2 cellular contexts compared by ENCODE assay signal in the genomic region with DNA sequence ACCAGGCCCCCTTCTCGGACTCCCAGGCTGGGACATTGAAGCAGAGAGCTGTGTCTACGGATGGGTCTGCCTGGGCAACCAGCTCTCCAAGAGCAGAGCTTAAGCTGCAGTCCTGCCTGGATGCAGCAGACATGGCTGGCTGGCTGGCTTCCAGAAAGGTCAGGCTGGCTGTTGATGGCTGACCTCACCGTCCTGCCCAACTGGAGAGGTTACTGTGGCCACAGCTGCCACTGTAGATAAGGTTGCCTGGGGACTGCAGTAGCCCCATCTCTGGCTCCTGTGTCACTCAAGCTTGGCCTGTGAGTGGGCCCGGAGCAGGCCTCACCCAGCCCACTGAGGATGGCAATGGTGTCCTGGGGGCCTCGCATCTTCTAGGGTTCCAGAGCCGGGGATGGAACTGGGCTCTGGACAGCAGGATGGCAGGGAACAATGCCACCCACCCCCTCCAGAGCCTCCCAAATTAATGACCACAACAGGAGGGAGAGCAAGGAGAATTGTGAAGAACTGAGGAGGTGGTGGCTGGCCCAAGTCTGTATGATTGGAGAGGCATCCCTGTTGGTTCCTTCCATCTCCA.
TF ChIP-seq lines count a peak whose summit lies in the region.

No MANE protein-coding gene starts in this region.

TF ChIP-seq in Ishikawa, 13 proteins besides CTCF, POLR2A, EP300 and RAD21 (continued from another document):
- TF ChIP-seq, protein P1, sequence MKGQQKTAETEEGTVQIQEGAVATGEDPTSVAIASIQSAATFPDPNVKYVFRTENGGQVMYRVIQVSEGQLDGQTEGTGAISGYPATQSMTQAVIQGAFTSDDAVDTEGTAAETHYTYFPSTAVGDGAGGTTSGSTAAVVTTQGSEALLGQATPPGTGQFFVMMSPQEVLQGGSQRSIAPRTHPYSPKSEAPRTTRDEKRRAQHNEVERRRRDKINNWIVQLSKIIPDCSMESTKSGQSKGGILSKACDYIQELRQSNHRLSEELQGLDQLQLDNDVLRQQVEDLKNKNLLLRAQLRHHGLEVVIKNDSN (IDR thresholded peaks at IDR 0.05): no peak
- TF ChIP-seq TCF12 (IDR thresholded peaks at IDR 0.05; ENCODE audit: low read depth): no peak
- TF ChIP-seq TAF1 (IDR thresholded peaks at IDR 0.05; ENCODE audit: low read depth): no peak

TF ChIP-seq in K562, 482 proteins besides CTCF, POLR2A, EP300 and RAD21 (continues in another document):
- TF ChIP-seq, protein P2, sequence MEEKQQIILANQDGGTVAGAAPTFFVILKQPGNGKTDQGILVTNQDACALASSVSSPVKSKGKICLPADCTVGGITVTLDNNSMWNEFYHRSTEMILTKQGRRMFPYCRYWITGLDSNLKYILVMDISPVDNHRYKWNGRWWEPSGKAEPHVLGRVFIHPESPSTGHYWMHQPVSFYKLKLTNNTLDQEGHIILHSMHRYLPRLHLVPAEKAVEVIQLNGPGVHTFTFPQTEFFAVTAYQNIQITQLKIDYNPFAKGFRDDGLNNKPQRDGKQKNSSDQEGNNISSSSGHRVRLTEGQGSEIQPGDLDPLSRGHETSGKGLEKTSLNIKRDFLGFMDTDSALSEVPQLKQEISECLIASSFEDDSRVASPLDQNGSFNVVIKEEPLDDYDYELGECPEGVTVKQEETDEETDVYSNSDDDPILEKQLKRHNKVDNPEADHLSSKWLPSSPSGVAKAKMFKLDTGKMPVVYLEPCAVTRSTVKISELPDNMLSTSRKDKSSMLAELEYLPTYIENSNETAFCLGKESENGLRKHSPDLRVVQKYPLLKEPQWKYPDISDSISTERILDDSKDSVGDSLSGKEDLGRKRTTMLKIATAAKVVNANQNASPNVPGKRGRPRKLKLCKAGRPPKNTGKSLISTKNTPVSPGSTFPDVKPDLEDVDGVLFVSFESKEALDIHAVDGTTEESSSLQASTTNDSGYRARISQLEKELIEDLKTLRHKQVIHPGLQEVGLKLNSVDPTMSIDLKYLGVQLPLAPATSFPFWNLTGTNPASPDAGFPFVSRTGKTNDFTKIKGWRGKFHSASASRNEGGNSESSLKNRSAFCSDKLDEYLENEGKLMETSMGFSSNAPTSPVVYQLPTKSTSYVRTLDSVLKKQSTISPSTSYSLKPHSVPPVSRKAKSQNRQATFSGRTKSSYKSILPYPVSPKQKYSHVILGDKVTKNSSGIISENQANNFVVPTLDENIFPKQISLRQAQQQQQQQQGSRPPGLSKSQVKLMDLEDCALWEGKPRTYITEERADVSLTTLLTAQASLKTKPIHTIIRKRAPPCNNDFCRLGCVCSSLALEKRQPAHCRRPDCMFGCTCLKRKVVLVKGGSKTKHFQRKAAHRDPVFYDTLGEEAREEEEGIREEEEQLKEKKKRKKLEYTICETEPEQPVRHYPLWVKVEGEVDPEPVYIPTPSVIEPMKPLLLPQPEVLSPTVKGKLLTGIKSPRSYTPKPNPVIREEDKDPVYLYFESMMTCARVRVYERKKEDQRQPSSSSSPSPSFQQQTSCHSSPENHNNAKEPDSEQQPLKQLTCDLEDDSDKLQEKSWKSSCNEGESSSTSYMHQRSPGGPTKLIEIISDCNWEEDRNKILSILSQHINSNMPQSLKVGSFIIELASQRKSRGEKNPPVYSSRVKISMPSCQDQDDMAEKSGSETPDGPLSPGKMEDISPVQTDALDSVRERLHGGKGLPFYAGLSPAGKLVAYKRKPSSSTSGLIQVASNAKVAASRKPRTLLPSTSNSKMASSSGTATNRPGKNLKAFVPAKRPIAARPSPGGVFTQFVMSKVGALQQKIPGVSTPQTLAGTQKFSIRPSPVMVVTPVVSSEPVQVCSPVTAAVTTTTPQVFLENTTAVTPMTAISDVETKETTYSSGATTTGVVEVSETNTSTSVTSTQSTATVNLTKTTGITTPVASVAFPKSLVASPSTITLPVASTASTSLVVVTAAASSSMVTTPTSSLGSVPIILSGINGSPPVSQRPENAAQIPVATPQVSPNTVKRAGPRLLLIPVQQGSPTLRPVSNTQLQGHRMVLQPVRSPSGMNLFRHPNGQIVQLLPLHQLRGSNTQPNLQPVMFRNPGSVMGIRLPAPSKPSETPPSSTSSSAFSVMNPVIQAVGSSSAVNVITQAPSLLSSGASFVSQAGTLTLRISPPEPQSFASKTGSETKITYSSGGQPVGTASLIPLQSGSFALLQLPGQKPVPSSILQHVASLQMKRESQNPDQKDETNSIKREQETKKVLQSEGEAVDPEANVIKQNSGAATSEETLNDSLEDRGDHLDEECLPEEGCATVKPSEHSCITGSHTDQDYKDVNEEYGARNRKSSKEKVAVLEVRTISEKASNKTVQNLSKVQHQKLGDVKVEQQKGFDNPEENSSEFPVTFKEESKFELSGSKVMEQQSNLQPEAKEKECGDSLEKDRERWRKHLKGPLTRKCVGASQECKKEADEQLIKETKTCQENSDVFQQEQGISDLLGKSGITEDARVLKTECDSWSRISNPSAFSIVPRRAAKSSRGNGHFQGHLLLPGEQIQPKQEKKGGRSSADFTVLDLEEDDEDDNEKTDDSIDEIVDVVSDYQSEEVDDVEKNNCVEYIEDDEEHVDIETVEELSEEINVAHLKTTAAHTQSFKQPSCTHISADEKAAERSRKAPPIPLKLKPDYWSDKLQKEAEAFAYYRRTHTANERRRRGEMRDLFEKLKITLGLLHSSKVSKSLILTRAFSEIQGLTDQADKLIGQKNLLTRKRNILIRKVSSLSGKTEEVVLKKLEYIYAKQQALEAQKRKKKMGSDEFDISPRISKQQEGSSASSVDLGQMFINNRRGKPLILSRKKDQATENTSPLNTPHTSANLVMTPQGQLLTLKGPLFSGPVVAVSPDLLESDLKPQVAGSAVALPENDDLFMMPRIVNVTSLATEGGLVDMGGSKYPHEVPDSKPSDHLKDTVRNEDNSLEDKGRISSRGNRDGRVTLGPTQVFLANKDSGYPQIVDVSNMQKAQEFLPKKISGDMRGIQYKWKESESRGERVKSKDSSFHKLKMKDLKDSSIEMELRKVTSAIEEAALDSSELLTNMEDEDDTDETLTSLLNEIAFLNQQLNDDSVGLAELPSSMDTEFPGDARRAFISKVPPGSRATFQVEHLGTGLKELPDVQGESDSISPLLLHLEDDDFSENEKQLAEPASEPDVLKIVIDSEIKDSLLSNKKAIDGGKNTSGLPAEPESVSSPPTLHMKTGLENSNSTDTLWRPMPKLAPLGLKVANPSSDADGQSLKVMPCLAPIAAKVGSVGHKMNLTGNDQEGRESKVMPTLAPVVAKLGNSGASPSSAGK (IDR thresholded peaks at IDR 0.05): no peak
- TF ChIP-seq NFRKB (IDR thresholded peaks at IDR 0.05; ENCODE audit: low read depth) (no peak), ETV5 (CRISPR knock-in tag; IDR thresholded peaks at IDR 0.05; ENCODE audit: low read depth) (peak; percentile 38; the same call in 1 of the 2 replicates), YY1 (IDR thresholded peaks at IDR 0.05; ENCODE audit: borderline replicate concordance in 1 of 3, control insufficient read depth in 1 of 3, extremely low read depth in 1 of 3, insufficient read depth in 3 of 3, insufficient read length in 1 of 3, insufficient replicate concordance in 2 of 3, low read depth in 1 of 3, low read length in 2 of 3) (peak; percentile 46 to 88 (median 75)), NCOA1 (IDR thresholded peaks at IDR 0.05; ENCODE audit: low read depth) (peak; percentile 85; the same call in 1 of the 2 replicates), ZNF589 (CRISPR knock-in tag; IDR thresholded peaks at IDR 0.05; ENCODE audit: low read depth) (peak; percentile 92), U2AF1 (optimal IDR thresholded peaks at IDR 0.05; ENCODE audit: low read depth, low read length) (no peak), MIER1 (IDR thresholded peaks at IDR 0.05; ENCODE audit: low read depth) (no peak), NR4A1 (CRISPR knock-in tag; IDR thresholded peaks at IDR 0.05) (peak; percentile 11; the same call in 1 of the 2 replicates), NR4A1 (tag; IDR thresholded peaks at IDR 0.05) (peak; percentile 58; the same call in 1 of the 2 replicates), SMARCE1 (IDR thresholded peaks at IDR 0.05) (peak; percentile 93), COPS2 (conservative IDR thresholded peaks at IDR 0.05) (no peak), ZBTB17 (CRISPR knock-in tag; IDR thresholded peaks at IDR 0.05) (peak; percentile 93), TRIM28 (IDR thresholded peaks at IDR 0.05) (0 out of 2 replicates have a peak, but pooled peaks have one; percentile 45), GTF2A2 (tag; IDR thresholded peaks at IDR 0.05) (no peak), ZNF232 (CRISPR knock-in tag; IDR thresholded peaks at IDR 0.05) (no peak), HOXB6 (CRISPR knock-in tag; IDR thresholded peaks at IDR 0.05; ENCODE audit: borderline replicate concordance) (no peak)
- TF ChIP-seq, protein P3, sequence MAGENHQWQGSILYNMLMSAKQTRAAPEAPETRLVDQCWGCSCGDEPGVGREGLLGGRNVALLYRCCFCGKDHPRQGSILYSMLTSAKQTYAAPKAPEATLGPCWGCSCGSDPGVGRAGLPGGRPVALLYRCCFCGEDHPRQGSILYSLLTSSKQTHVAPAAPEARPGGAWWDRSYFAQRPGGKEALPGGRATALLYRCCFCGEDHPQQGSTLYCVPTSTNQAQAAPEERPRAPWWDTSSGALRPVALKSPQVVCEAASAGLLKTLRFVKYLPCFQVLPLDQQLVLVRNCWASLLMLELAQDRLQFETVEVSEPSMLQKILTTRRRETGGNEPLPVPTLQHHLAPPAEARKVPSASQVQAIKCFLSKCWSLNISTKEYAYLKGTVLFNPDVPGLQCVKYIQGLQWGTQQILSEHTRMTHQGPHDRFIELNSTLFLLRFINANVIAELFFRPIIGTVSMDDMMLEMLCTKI (IDR thresholded peaks at IDR 0.05; ENCODE audit: partially characterized antibody): no peak
- TF ChIP-seq, protein P1 (CRISPR knock-in tag; IDR thresholded peaks at IDR 0.05): no peak
- TF ChIP-seq, protein P4, sequence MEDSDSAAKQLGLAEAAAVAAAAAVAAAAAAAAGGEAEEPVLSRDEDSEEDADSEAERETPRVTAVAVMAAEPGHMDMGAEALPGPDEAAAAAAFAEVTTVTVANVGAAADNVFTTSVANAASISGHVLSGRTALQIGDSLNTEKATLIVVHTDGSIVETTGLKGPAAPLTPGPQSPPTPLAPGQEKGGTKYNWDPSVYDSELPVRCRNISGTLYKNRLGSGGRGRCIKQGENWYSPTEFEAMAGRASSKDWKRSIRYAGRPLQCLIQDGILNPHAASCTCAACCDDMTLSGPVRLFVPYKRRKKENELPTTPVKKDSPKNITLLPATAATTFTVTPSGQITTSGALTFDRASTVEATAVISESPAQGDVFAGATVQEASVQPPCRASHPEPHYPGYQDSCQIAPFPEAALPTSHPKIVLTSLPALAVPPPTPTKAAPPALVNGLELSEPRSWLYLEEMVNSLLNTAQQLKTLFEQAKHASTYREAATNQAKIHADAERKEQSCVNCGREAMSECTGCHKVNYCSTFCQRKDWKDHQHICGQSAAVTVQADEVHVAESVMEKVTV (CRISPR knock-in tag; IDR thresholded peaks at IDR 0.05): no peak
- TF ChIP-seq, protein P5, sequence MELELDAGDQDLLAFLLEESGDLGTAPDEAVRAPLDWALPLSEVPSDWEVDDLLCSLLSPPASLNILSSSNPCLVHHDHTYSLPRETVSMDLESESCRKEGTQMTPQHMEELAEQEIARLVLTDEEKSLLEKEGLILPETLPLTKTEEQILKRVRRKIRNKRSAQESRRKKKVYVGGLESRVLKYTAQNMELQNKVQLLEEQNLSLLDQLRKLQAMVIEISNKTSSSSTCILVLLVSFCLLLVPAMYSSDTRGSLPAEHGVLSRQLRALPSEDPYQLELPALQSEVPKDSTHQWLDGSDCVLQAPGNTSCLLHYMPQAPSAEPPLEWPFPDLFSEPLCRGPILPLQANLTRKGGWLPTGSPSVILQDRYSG (tag; conservative IDR thresholded peaks at IDR 0.05; ENCODE audit: low read depth): no peak
- TF ChIP-seq, protein P6, sequence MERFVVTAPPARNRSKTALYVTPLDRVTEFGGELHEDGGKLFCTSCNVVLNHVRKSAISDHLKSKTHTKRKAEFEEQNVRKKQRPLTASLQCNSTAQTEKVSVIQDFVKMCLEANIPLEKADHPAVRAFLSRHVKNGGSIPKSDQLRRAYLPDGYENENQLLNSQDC (CRISPR knock-in tag; IDR thresholded peaks at IDR 0.05): no peak
- TF ChIP-seq, protein P7, sequence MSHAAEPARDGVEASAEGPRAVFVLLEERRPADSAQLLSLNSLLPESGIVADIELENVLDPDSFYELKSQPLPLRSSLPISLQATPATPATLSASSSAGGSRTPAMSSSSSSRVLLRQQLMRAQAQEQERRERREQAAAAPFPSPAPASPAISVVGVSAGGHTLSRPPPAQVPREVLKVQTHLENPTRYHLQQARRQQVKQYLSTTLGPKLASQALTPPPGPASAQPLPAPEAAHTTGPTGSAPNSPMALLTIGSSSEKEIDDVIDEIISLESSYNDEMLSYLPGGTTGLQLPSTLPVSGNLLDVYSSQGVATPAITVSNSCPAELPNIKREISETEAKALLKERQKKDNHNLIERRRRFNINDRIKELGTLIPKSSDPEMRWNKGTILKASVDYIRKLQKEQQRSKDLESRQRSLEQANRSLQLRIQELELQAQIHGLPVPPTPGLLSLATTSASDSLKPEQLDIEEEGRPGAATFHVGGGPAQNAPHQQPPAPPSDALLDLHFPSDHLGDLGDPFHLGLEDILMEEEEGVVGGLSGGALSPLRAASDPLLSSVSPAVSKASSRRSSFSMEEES (CRISPR knock-in tag; IDR thresholded peaks at IDR 0.05): no peak
- TF ChIP-seq, protein P8, sequence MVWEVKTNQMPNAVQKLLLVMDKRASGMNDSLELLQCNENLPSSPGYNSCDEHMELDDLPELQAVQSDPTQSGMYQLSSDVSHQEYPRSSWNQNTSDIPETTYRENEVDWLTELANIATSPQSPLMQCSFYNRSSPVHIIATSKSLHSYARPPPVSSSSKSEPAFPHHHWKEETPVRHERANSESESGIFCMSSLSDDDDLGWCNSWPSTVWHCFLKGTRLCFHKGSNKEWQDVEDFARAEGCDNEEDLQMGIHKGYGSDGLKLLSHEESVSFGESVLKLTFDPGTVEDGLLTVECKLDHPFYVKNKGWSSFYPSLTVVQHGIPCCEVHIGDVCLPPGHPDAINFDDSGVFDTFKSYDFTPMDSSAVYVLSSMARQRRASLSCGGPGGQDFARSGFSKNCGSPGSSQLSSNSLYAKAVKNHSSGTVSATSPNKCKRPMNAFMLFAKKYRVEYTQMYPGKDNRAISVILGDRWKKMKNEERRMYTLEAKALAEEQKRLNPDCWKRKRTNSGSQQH (CRISPR knock-in tag; IDR thresholded peaks at IDR 0.05): no peak
- TF ChIP-seq, protein P9, sequence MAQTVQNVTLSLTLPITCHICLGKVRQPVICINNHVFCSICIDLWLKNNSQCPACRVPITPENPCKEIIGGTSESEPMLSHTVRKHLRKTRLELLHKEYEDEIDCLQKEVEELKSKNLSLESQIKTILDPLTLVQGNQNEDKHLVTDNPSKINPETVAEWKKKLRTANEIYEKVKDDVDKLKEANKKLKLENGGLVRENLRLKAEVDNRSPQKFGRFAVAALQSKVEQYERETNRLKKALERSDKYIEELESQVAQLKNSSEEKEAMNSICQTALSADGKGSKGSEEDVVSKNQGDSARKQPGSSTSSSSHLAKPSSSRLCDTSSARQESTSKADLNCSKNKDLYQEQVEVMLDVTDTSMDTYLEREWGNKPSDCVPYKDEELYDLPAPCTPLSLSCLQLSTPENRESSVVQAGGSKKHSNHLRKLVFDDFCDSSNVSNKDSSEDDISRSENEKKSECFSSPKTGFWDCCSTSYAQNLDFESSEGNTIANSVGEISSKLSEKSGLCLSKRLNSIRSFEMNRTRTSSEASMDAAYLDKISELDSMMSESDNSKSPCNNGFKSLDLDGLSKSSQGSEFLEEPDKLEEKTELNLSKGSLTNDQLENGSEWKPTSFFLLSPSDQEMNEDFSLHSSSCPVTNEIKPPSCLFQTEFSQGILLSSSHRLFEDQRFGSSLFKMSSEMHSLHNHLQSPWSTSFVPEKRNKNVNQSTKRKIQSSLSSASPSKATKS (CRISPR knock-in tag; IDR thresholded peaks at IDR 0.05): no peak; the same call in 1 of the 2 replicates
